11 cellular contexts compared by ENCODE assay signal in the genomic region with DNA sequence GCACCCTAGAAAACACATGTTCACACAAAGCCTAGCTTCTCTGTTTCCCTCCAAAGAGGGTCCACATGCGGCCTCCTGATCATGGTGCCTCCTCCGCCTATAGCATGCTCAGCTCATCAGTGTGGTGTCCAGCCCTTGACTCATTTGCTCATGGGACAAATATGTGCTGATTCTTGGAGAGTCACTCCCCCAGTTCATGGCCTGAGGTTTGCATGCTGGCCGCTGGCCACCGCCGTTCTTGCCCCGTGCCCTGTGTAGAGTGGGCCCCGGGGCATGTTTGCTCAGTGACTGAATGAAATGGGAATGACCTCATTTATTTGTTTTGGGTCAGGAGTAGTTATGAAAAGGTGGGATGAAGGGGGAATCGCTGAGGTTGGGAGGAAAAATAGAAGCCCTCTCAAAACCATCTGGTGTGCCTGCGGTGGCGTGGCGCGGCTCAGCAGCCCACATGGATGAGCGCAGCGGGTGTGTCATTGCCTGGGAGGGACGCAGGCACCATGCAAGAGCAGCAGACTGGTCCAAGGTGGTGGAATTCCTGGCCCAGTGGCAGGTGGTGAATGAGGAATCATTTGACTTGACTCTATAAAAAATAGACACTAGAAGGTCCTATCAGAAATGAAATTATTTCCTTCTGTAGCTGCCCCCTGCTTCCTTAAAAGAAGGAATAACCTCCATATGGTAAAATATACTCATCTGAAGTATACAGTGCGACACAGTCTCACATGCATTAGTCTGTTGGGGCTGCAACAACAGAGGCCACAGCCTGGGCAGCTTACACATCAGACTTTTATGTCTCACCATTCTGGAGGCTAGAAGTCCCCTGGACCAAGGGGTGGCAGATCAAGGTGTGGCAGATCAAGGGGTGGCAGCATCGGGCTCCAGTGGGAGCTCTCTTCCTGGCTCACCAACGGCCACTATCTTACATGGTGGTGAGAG. TPM values are rescaled to one million over a fixed set of nuclear protein-coding genes. Genes with fewer than 3 reads are reported as not detected.
DNase-seq lines count a peak whose midpoint lies in the region; ATAC-seq and TF ChIP-seq lines count a peak whose summit lies in the region.
"Had no signal": no experiment of that assay in that cellular context is flagged by ENCODE, and none has a peak within 500 bp of the region (broad histone marks: within the 10 kb centered on the region; RNA-seq: fewer than 3 reads in every experiment).

No MANE protein-coding gene starts in this region.

- H3K36me3 Mint-ChIP-seq in activated naive CD4-positive, alpha-beta T cell treated with anti-CD3 and anti-CD28 coated beads for 36 hours (ENCODE audit: low read depth) = no peaks in the 10 kb centered on the region
- H3K36me3 Mint-ChIP-seq: IgD-negative memory B cell had no signal

- POLR2A ChIA-PET in AG04449 (lab: Yijun Ruan, JAX) = interaction anchor here (0.7 to 1.6 kb wide), 4 partner anchors 12 to 31 kb away, joined by 3 to 8 read pairs (median 4); no protein-coding TSS in a partner anchor

- no peaks in the 10 kb centered on the region for H3K4me1 Mint-ChIP-seq in activated naive CD4-positive, alpha-beta T cell treated with anti-CD3 and anti-CD28 coated beads for 36 hours (ENCODE audit: low read depth)

- no peak overlapping the region for H3K4me3 ChIP-seq in AG04449 (ENCODE audit: low read depth, low read length)

- CTCF ChIA-PET in AG04449 (lab: Yijun Ruan, JAX) = interaction anchor here (1.1 to 1.8 kb wide), 5 partner anchors 11 to 116 kb away, joined by 3 to 5 read pairs (median 4); no protein-coding TSS in a partner anchor
- CTCF ChIA-PET in activated naive CD4-positive, alpha-beta T cell treated with anti-CD3 and anti-CD28 coated beads for 36 hours (lab: Charles Lee) = no interaction called here

- intact Hi-C loops in activated naive CD4-positive, alpha-beta T cell treated with anti-CD3 and anti-CD28 coated beads for 36 hours (cut with micrococcal nuclease) = no loop called here

- peak; percentile 62; the same call in 2 of the 3 replicates for ATAC-seq in SK-N-SH treated with all-trans-retinoic acid at 6 μM for 48 hours
- no peak for ATAC-seq in GM18517 (IDR thresholded peaks at IDR 0.05; ENCODE audit: unreplicated experiment)
- ATAC-seq in HG02840 (IDR thresholded peaks at IDR 0.05; ENCODE audit: low FRiP score, unreplicated experiment) = no peak
- ATAC-seq in HG03521 (IDR thresholded peaks at IDR 0.05; ENCODE audit: unreplicated experiment) = no peak

- no peak for TF ChIP-seq CTCF in AG04449 (IDR thresholded peaks at IDR 0.05; ENCODE audit: insufficient read depth, low read length, missing control alignments)

- H3K4me3 Mint-ChIP-seq in activated naive CD4-positive, alpha-beta T cell treated with anti-CD3 and anti-CD28 coated beads for 36 hours = no peak overlapping the region
- H3K4me3 Mint-ChIP-seq: CD4-positive, alpha-beta T cell had no signal

- no peak overlapping the region for H3K27ac Mint-ChIP-seq in activated naive CD4-positive, alpha-beta T cell treated with anti-CD3 and anti-CD28 coated beads for 36 hours
- H3K27ac Mint-ChIP-seq: CD4-positive, alpha-beta T cell had no signal

- peaks cover 3% of the 10 kb centered on the region for H3K9me3 Mint-ChIP-seq in activated naive CD4-positive, alpha-beta T cell treated with anti-CD3 and anti-CD28 coated beads for 36 hours
- H3K9me3 Mint-ChIP-seq: CD4-positive, alpha-beta T cell had no signal

- peaks cover 1% of the 10 kb centered on the region for H3K27me3 Mint-ChIP-seq in activated naive CD4-positive, alpha-beta T cell treated with anti-CD3 and anti-CD28 coated beads for 36 hours (ENCODE audit: low read depth)

- DNase-seq in AG04449 (ENCODE audit: low read depth, low spot score) = peak; percentile 79
- DNase-seq in HT-29 (ENCODE audit: low spot score) = peak; percentile 51
- DNase-seq in iris pigment epithelial cell (ENCODE audit: low read depth) = peak; percentile 97
- no peak for DNase-seq in activated naive CD4-positive, alpha-beta T cell treated with anti-CD3 and anti-CD28 coated beads for 36 hours
- DNase-seq: activated naive CD4-positive, alpha-beta T cell treated with Interleukin-2 at 50 U/mL for 16 hours; CD4-positive, alpha-beta T cell had no signal

TF ChIP-seq in SK-N-SH treated with all-trans-retinoic acid at 6 μM for 48 hours, 23 proteins besides CTCF, POLR2A, EP300 and RAD21:
- TF ChIP-seq TCF4 (CRISPR knock-in tag; IDR thresholded peaks at IDR 0.05; ENCODE audit: borderline replicate concordance) = no peak
TF ChIP-seq in SK-N-SH treated with all-trans-retinoic acid at 6 μM for 48 hours: peak in this region for 0.

RNA-seq across cellular contexts. Expression of a gene that starts 31.7 kb away (rescaled TPM):
- 0.74 and 0.78 TPM in 2 replicates for total RNA-seq in HT-29 (2014; rRNA removed; shearing (Covaris generic))
- total RNA-seq in activated naive CD4-positive, alpha-beta T cell treated with anti-CD3 and anti-CD28 coated beads for 36 hours = under 1 TPM in 1 of 2 experiments, not detected in 1; 0.14 TPM
